32 cellular contexts compared by ENCODE assay signal in genomic region chr3:41464401-41464800, GRCh38.
DNase-seq lines count a peak whose midpoint lies in the region; ATAC-seq, FAIRE-seq and TF ChIP-seq lines count a peak whose summit lies in the region.
"Had no signal": no experiment of that assay in that cellular context is flagged by ENCODE, and none has a peak within 500 bp of the region (broad histone marks: within the 10 kb centered on the region; RNA-seq: fewer than 3 reads in every experiment).

No MANE protein-coding gene starts in this region.

- no peaks in the 10 kb centered on the region for H3K4me1 ChIP-seq in astrocyte (ENCODE audit: insufficient read depth, low read length)
- H3K4me1 ChIP-seq: thyroid gland had no signal

- H3K4me3 Mint-ChIP-seq in HFFc6 (no peak overlapping the region), astrocyte (ENCODE audit: unreplicated experiment) (no peak overlapping the region)
- H3K4me3 Mint-ChIP-seq: activated CD4-positive, alpha-beta T cell treated with anti-CD3 and anti-CD28 coated beads, Interleukin-2, amount 10 ng/mL, durations not matched to agents 7 days and 5 days; activated naive CD4-positive, alpha-beta T cell treated with anti-CD3 and anti-CD28 coated beads for 36 hours; effector memory CD8-positive, alpha-beta T cell; naive thymus-derived CD4-positive, alpha-beta T cell; stimulated activated naive CD8-positive, alpha-beta T cell treated with anti-CD3 and anti-CD28 coated beads, Interleukin-15, amount 100 ng/mL, for 72 hours; WTC11 had no signal

- H3K9me3 Mint-ChIP-seq in HFFc6 (peaks cover 3% of the 10 kb centered on the region; the same call in 1 of the 2 replicates), astrocyte (ENCODE audit: unreplicated experiment) (peaks cover 3% of the 10 kb centered on the region)

- H3K27me3 Mint-ChIP-seq in HFFc6 (ENCODE audit: insufficient read depth), result no peaks in the 10 kb centered on the region
- no peaks in the 10 kb centered on the region for H3K27me3 Mint-ChIP-seq in astrocyte (ENCODE audit: low read depth, unreplicated experiment)
- H3K27me3 Mint-ChIP-seq: activated CD4-positive, alpha-beta T cell treated with anti-CD3 and anti-CD28 coated beads, Interleukin-2, amount 10 ng/mL, durations not matched to agents 7 days and 5 days; effector memory CD8-positive, alpha-beta T cell; naive thymus-derived CD4-positive, alpha-beta T cell; stimulated activated naive CD8-positive, alpha-beta T cell treated with anti-CD3 and anti-CD28 coated beads, Interleukin-15, amount 100 ng/mL, for 72 hours had no signal

- H3K79me2 ChIP-seq in astrocyte (ENCODE audit: insufficient read depth, low read length), result no peaks in the 10 kb centered on the region

- H3K27ac Mint-ChIP-seq in HFFc6, result no peak overlapping the region
- H3K27ac Mint-ChIP-seq in astrocyte (ENCODE audit: unreplicated experiment), result no peak overlapping the region
- H3K27ac Mint-ChIP-seq: activated CD4-positive, alpha-beta T cell treated with anti-CD3 and anti-CD28 coated beads, Interleukin-2, amount 10 ng/mL, durations not matched to agents 7 days and 5 days; activated naive CD4-positive, alpha-beta T cell treated with anti-CD3 and anti-CD28 coated beads for 36 hours; effector memory CD8-positive, alpha-beta T cell; naive thymus-derived CD4-positive, alpha-beta T cell; stimulated activated naive CD8-positive, alpha-beta T cell treated with anti-CD3 and anti-CD28 coated beads, Interleukin-15, amount 100 ng/mL, for 72 hours; WTC11 had no signal

- no peak overlapping the region for H3K9ac ChIP-seq in astrocyte (ENCODE audit: low read length)

- H3K4me3 ChIP-seq in astrocyte (ENCODE audit: insufficient read depth, low read depth, low read length) (no peak overlapping the region), fibroblast of the aortic adventitia (ENCODE audit: low read depth, low read length) (no peak overlapping the region)
- H3K4me3 ChIP-seq: cardiac muscle cell, skin epidermis, thyroid gland had no signal

- no peak overlapping the region for H2AFZ ChIP-seq in astrocyte (ENCODE audit: low read depth, low read length)

- H4K20me1 ChIP-seq in astrocyte (ENCODE audit: insufficient read depth, low read length), result no peaks in the 10 kb centered on the region

- peak; percentile 22 for DNase-seq in Ammon's horn (ENCODE audit: low spot score)
- peak; percentile 4 for DNase-seq in HFFc6
- peak; percentile 17 for DNase-seq in astrocyte (ENCODE audit: low read depth)
- peak; percentile 56 for DNase-seq in fibroblast of the aortic adventitia (ENCODE audit: low read depth)
- no peak for DNase-seq in epidermal melanocyte (ENCODE audit: insufficient read length, low spot score)
- DNase-seq: activated CD4-positive, alpha-beta T cell treated with anti-CD3 and anti-CD28 coated beads, Interleukin-2, amount 10 ng/mL, durations not matched to agents 7 days and 5 days; activated naive CD4-positive, alpha-beta T cell treated with anti-CD3 and anti-CD28 coated beads for 36 hours; activated T-cell treated with anti-CD3 and anti-CD28 coated beads, Interleukin-2, amount 50 U/mL, for 48 hours; amniotic stem cell; C1 segment of cervical spinal cord; COR-L47; cortex of kidney; DMS79; effector memory CD8-positive, alpha-beta T cell; left ventricle myocardium superior; naive thymus-derived CD4-positive, alpha-beta T cell; NCI-H2081; NCI-H82; occipital lobe; stimulated activated CD8-positive, alpha-beta memory T cell treated with anti-CD3 and anti-CD28 coated beads, Interleukin-4, amount 100 ng/mL, for 48 hours; stimulated activated naive CD8-positive, alpha-beta T cell treated with anti-CD3 and anti-CD28 coated beads, Interleukin-15, amount 100 ng/mL, for 72 hours; T-helper 9 cell; thyroid gland had no signal

- no peaks in the 10 kb centered on the region for H3K36me3 ChIP-seq in astrocyte (ENCODE audit: insufficient read depth, low read length)
- H3K36me3 ChIP-seq: cardiac muscle cell, thyroid gland had no signal

- FAIRE-seq in astrocyte (lab: Jason Lieb, UNC), result peak; percentile 29
- FAIRE-seq: H1, islet of Langerhans had no signal

- H3K9me3 ChIP-seq in astrocyte (ENCODE audit: insufficient read depth, low read depth, low read length), result no peaks in the 10 kb centered on the region
- H3K9me3 ChIP-seq: thyroid gland had no signal

- no peak for ATAC-seq in HG03175 (IDR thresholded peaks at IDR 0.05; ENCODE audit: unreplicated experiment)
- no peak for ATAC-seq in HG03521 (IDR thresholded peaks at IDR 0.05; ENCODE audit: unreplicated experiment)
- ATAC-seq in HG03378 (IDR thresholded peaks at IDR 0.05; ENCODE audit: unreplicated experiment), result no peak
- ATAC-seq: effector memory CD8-positive, alpha-beta T cell; esophagus mucosa; left ventricle myocardium superior; naive thymus-derived CD4-positive, alpha-beta T cell; stimulated activated naive CD8-positive, alpha-beta T cell treated with anti-CD3 and anti-CD28 coated beads, Interleukin-15, amount 100 ng/mL, for 72 hours; WTC11 had no signal

- no peaks in the 10 kb centered on the region for H3K27me3 ChIP-seq in astrocyte (ENCODE audit: insufficient read depth, low read length)
- H3K27me3 ChIP-seq: cardiac muscle cell, thyroid gland had no signal

- H3K4me2 ChIP-seq in astrocyte (ENCODE audit: low read length), result no peak overlapping the region

- no peaks in the 10 kb centered on the region for H3K36me3 Mint-ChIP-seq in HFFc6 (ENCODE audit: low read depth)
- no peaks in the 10 kb centered on the region for H3K36me3 Mint-ChIP-seq in astrocyte (ENCODE audit: low read depth, unreplicated experiment)

- TF ChIP-seq CTCF in HFFc6 (IDR thresholded peaks at IDR 0.05) (no peak), astrocyte (IDR thresholded peaks at IDR 0.05; ENCODE audit: insufficient read depth, low read depth, low read length) (no peak), fibroblast of the aortic adventitia (IDR thresholded peaks at IDR 0.05; ENCODE audit: insufficient read depth, low read length) (no peak)

- H3K27ac ChIP-seq in astrocyte (ENCODE audit: low read depth, low read length), result no peak overlapping the region
- H3K27ac ChIP-seq: cardiac muscle cell, skin epidermis, thyroid gland had no signal

- H3K4me1 Mint-ChIP-seq in HFFc6 (ENCODE audit: low read depth) (no peaks in the 10 kb centered on the region), astrocyte (ENCODE audit: low read depth, unreplicated experiment) (peaks cover 2% of the 10 kb centered on the region)
- H3K4me1 Mint-ChIP-seq: activated CD4-positive, alpha-beta T cell treated with anti-CD3 and anti-CD28 coated beads, Interleukin-2, amount 10 ng/mL, durations not matched to agents 7 days and 5 days; stimulated activated naive CD8-positive, alpha-beta T cell treated with anti-CD3 and anti-CD28 coated beads, Interleukin-15, amount 100 ng/mL, for 72 hours had no signal
